ENCODE assay signal across 4 cellular contexts in the genomic region with DNA sequence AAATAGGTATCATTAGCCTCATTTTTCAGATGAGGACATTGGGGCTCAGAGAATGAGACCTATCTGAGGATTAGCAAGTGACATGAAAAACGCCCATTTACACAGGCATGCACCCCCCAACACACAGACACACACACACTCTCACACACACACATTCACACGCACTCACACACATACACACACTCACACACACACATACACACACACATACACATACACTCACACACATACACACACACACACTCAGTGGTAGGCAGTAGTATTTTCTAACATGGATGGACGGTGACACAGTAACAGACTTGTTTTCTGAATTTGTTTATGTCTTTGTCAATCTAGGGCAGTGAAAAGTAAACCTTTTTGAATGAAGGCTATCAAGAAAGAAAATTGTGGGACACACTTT.
A peak's percentile ranks its signal among the peaks of the same experiment; 100 is the strongest.
TF ChIP-seq lines count a peak whose summit lies in the region.

No MANE protein-coding gene starts in this region.

TF ChIP-seq in GM12891, 5 proteins besides CTCF, POLR2A, EP300 and RAD21:
- TF ChIP-seq PAX5 (IDR thresholded peaks at IDR 0.05; ENCODE audit: insufficient read depth, low read length, severe bottlenecking) (no peak), POU2F2 (IDR thresholded peaks at IDR 0.05; ENCODE audit: low read depth, low read length) (no peak), SPI1 (IDR thresholded peaks at IDR 0.05; ENCODE audit: low read depth, low read length) (no peak), POLR2AphosphoS5 (IDR thresholded peaks at IDR 0.05; ENCODE audit: low read depth, low read length) (no peak), TAF1 (IDR thresholded peaks at IDR 0.05; ENCODE audit: low read depth, low read length) (no peak)
TF ChIP-seq in GM12891: peak in this region for 0.

TF ChIP-seq in HEK293, 187 proteins besides CTCF, POLR2A, EP300 and RAD21:
- TF ChIP-seq ZNF416 (tag by site-specific recombination; IDR thresholded peaks at IDR 0.05) (no peak), ZNF600 (tag by site-specific recombination; IDR thresholded peaks at IDR 0.05) (no peak), ZNF274 (IDR thresholded peaks at IDR 0.05; ENCODE audit: low read length) (no peak), ZNF274 (tag by site-specific recombination; IDR thresholded peaks at IDR 0.05; ENCODE audit: borderline replicate concordance) (no peak), BCL6B (tag by site-specific recombination; IDR thresholded peaks at IDR 0.05) (no peak), ZNF707 (tag by site-specific recombination; IDR thresholded peaks at IDR 0.05) (no peak), ZNF398 (tag by site-specific recombination; IDR thresholded peaks at IDR 0.05) (no peak), ZSCAN4 (tag by site-specific recombination; IDR thresholded peaks at IDR 0.05) (peak; percentile 90), ZNF544 (tag by site-specific recombination; IDR thresholded peaks at IDR 0.05) (no peak)

TF ChIP-seq in GM12878, 131 proteins besides CTCF, POLR2A, EP300 and RAD21:
- TF ChIP-seq, protein P1, sequence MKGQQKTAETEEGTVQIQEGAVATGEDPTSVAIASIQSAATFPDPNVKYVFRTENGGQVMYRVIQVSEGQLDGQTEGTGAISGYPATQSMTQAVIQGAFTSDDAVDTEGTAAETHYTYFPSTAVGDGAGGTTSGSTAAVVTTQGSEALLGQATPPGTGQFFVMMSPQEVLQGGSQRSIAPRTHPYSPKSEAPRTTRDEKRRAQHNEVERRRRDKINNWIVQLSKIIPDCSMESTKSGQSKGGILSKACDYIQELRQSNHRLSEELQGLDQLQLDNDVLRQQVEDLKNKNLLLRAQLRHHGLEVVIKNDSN (IDR thresholded peaks at IDR 0.05; ENCODE audit: borderline replicate concordance, extremely low read length, insufficient read depth, low read depth, low read length), result no peak
- TF ChIP-seq TCF7 (IDR thresholded peaks at IDR 0.05; ENCODE audit: borderline replicate concordance), result no peak
- TF ChIP-seq CEBPB (IDR thresholded peaks at IDR 0.05; ENCODE audit: borderline replicate concordance in 1 of 2, low read depth in 2 of 2, low read length in 2 of 2), result no peak
- TF ChIP-seq NR2C2 (IDR thresholded peaks at IDR 0.05; ENCODE audit: borderline replicate concordance, control insufficient read depth, insufficient read length, low read depth), result peak; percentile 16

TF ChIP-seq in H1, 55 proteins besides CTCF, POLR2A, EP300 and RAD21:
- TF ChIP-seq CEBPB (IDR thresholded peaks at IDR 0.05; ENCODE audit: low read depth, low read length) (no peak), TAF1 (IDR thresholded peaks at IDR 0.05; ENCODE audit: low read depth, low read length) (no peak), BRCA1 (IDR thresholded peaks at IDR 0.05; ENCODE audit: low read depth, low read length) (no peak), SIN3A (conservative IDR thresholded peaks at IDR 0.05 in 1 of 2, IDR thresholded peaks at IDR 0.05 in 1 of 2; ENCODE audit: low read depth in 1 of 2, low read length in 2 of 2) (no peak), CBX8 (IDR thresholded peaks at IDR 0.05; ENCODE audit: borderline replicate concordance, low read depth, low read length) (no peak), SP4 (IDR thresholded peaks at IDR 0.05; ENCODE audit: low read length) (no peak), GABPA (IDR thresholded peaks at IDR 0.05; ENCODE audit: borderline replicate concordance, insufficient read depth, low read length) (no peak), SIX5 (IDR thresholded peaks at IDR 0.05; ENCODE audit: low read depth, low read length) (no peak), FOSL1 (IDR thresholded peaks at IDR 0.05; ENCODE audit: insufficient read depth, low read depth, low read length) (no peak), GTF2F1 (IDR thresholded peaks at IDR 0.05; ENCODE audit: borderline replicate concordance, low read depth, low read length) (no peak), KDM1A (IDR thresholded peaks at IDR 0.05; ENCODE audit: borderline replicate concordance, low read length) (no peak), CREB1 (IDR thresholded peaks at IDR 0.05) (no peak)
